Comparison of ENCODE assay signal across 1 cellular context in the genomic region with DNA sequence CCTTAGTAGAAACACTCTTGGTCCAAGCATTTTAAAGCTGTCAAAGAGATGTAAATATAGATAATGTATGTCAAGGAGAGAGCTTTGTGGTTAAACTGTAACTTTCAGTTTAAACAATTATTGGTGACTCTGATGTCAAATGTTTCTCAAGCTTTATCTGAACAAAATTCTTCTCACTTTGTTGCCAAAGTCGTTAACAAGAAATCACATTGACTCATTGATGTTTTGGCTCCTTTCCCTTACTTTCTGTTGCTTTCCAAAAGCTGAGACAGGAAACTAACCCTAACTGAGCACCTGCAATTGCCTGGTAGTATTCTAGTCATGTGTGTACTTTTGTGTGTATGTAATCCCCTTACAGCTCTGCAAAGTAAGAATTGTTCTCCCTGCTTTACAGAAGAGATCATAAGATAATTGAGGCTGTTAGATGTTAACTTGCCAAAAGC.
A peak's percentile ranks its signal among the peaks of the same experiment; 100 is the strongest.
TF ChIP-seq lines count a peak whose summit lies in the region.

No MANE protein-coding gene starts in this region.

TF ChIP-seq in A549, 52 proteins besides CTCF, POLR2A, EP300 and RAD21 (continued from another document):
- peak; percentile 23; the same call in 1 of the 3 replicates for TF ChIP-seq SMC3 (IDR thresholded peaks at IDR 0.05)
- TF ChIP-seq RCOR1 (IDR thresholded peaks at IDR 0.05; ENCODE audit: low read depth, low read length): no peak
- TF ChIP-seq CBX8 (IDR thresholded peaks at IDR 0.05): no peak
- TF ChIP-seq HOXB13 (CRISPR knock-in tag; IDR thresholded peaks at IDR 0.05; ENCODE audit: low read depth): no peak
- no peak for TF ChIP-seq NFE2L2 (conservative IDR thresholded peaks at IDR 0.05; ENCODE audit: low read length)
- TF ChIP-seq, protein P1, sequence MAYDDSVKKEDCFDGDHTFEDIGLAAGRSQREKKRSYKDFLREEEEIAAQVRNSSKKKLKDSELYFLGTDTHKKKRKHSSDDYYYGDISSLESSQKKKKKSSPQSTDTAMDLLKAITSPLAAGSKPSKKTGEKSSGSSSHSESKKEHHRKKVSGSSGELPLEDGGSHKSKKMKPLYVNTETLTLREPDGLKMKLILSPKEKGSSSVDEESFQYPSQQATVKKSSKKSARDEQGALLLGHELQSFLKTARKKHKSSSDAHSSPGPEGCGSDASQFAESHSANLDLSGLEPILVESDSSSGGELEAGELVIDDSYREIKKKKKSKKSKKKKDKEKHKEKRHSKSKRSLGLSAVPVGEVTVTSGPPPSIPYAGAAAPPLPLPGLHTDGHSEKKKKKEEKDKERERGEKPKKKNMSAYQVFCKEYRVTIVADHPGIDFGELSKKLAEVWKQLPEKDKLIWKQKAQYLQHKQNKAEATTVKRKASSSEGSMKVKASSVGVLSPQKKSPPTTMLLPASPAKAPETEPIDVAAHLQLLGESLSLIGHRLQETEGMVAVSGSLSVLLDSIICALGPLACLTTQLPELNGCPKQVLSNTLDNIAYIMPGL (CRISPR knock-in tag; IDR thresholded peaks at IDR 0.05; ENCODE audit: borderline replicate concordance): no peak
- peak; percentile 99 for TF ChIP-seq GATA3 (IDR thresholded peaks at IDR 0.05; ENCODE audit: borderline replicate concordance)
- TF ChIP-seq SREBF2 (IDR thresholded peaks at IDR 0.05): no peak
- TF ChIP-seq NR3C1 (IDR thresholded peaks at IDR 0.05): no peak
- TF ChIP-seq FOSL2 (IDR thresholded peaks at IDR 0.05): peak; percentile 62; the same call in 1 of the 2 replicates
- peak; percentile 78 for TF ChIP-seq FOSL2 (CRISPR knock-in tag; IDR thresholded peaks at IDR 0.05)
- no peak for TF ChIP-seq HEYL (CRISPR knock-in tag; IDR thresholded peaks at IDR 0.05)
- TF ChIP-seq, protein P2, sequence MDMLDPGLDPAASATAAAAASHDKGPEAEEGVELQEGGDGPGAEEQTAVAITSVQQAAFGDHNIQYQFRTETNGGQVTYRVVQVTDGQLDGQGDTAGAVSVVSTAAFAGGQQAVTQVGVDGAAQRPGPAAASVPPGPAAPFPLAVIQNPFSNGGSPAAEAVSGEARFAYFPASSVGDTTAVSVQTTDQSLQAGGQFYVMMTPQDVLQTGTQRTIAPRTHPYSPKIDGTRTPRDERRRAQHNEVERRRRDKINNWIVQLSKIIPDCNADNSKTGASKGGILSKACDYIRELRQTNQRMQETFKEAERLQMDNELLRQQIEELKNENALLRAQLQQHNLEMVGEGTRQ (IDR thresholded peaks at IDR 0.05): no peak
- TF ChIP-seq, protein P3, sequence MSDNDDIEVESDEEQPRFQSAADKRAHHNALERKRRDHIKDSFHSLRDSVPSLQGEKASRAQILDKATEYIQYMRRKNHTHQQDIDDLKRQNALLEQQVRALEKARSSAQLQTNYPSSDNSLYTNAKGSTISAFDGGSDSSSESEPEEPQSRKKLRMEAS (IDR thresholded peaks at IDR 0.05): peak; percentile 54; the same call in 1 of the 2 replicates
- TF ChIP-seq JUNB (IDR thresholded peaks at IDR 0.05): peak; percentile 94
